10 cellular contexts compared by ENCODE assay signal in genomic region chr13:44281252-44282000, GRCh38.
"Had no signal": no experiment of that assay in that cellular context is flagged by ENCODE, and none has a peak within 500 bp of the region (broad histone marks: within the 10 kb centered on the region; RNA-seq: fewer than 3 reads in every experiment).

No MANE protein-coding gene starts in this region.

- H3K27me3 ChIP-seq: hepatocyte had no signal

- H3K9me3 ChIP-seq: thoracic aorta had no signal

- DNase-seq: activated naive CD4-positive, alpha-beta T cell treated with anti-CD3 and anti-CD28 coated beads, Interleukin-2, amount 10 ng/mL, durations not matched to agents 7 days and 5 days; cortex of kidney; effector CD8-positive, alpha-beta T cell; kidney; stimulated activated CD4-positive, alpha-beta T cell treated with anti-CD3 and anti-CD28 coated beads, Interleukin-4, amount 100 ng/mL, for 1 hour; stimulated activated CD8-positive, alpha-beta memory T cell treated with anti-CD3 and anti-CD28 coated beads, Interleukin-4, amount 100 ng/mL, for 48 hours; stimulated activated naive CD8-positive, alpha-beta T cell treated with anti-CD3 and anti-CD28 coated beads, Interleukin-15, Interleukin-2, amounts not matched to agents 100 U/mL and 50 U/mL, for 24 hours; SW 1271 had no signal

- H3K79me2 ChIP-seq: hepatocyte had no signal

- H2AFZ ChIP-seq: hepatocyte had no signal

- H3K4me2 ChIP-seq: hepatocyte had no signal

- ATAC-seq: stimulated activated naive CD8-positive, alpha-beta T cell treated with anti-CD3 and anti-CD28 coated beads, Interleukin-15, Interleukin-2, amounts not matched to agents 100 U/mL and 50 U/mL, for 24 hours had no signal

- H3K36me3 ChIP-seq: thoracic aorta had no signal

- H3K4me3 ChIP-seq: hepatocyte, thoracic aorta had no signal

- H3K27ac ChIP-seq: hepatocyte, thoracic aorta had no signal
